Comparison of ENCODE assay signal across 2 cellular contexts in genomic region chr6:105989178-105989577, GRCh38.
TF ChIP-seq lines count a peak whose summit lies in the region.

No MANE protein-coding gene starts in this region.

TF ChIP-seq in HEK293, 187 proteins besides CTCF, POLR2A, EP300 and RAD21:
- TF ChIP-seq ZNF768 (tag by site-specific recombination; IDR thresholded peaks at IDR 0.05) (peak; percentile 59; the same call in 1 of the 2 replicates), ZNF311 (tag by site-specific recombination; IDR thresholded peaks at IDR 0.05; ENCODE audit: borderline replicate concordance) (no peak)

TF ChIP-seq in K562, 482 proteins besides CTCF, POLR2A, EP300 and RAD21:
- TF ChIP-seq ZFP36 (IDR thresholded peaks at IDR 0.05; ENCODE audit: low read depth, low read length, partially characterized antibody) (peak; percentile 61), ZBTB2 (IDR thresholded peaks at IDR 0.05) (no peak), HIVEP1 (CRISPR knock-in tag; IDR thresholded peaks at IDR 0.05) (no peak), ATF3 (IDR thresholded peaks at IDR 0.05) (no peak), ATF3 (CRISPR knock-in tag; conservative IDR thresholded peaks at IDR 0.05) (no peak), RNF219 (CRISPR knock-in tag; IDR thresholded peaks at IDR 0.05) (no peak), RBM25 (IDR thresholded peaks at IDR 0.05; ENCODE audit: low read depth, low read length, severe bottlenecking) (peak; percentile 94), BCOR (IDR thresholded peaks at IDR 0.05) (peak; percentile 20; the same call in 1 of the 2 replicates)
